Comparison of ENCODE assay signal across 20 cellular contexts in the genomic region with DNA sequence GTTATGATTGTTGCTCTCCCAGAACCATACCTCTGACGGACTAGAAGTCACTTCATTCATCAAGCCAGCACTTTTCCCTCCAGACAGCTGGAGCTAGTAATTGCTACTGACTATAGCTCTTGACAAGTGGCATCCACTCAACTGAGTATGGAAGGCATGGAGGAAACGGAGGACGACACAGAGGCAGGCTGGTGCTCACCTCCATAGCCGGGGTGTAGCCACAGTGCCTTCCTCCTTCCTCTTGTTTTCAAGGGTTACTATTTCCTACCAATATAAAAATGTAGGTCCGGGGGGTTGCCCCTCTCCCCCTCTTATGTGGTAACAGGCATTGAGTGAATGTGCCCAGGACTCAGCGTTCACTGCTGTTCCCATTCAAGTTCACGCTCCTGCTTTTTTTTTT. TPM values are rescaled to one million over a fixed set of nuclear protein-coding genes. Genes with fewer than 3 reads are reported as not detected.
"Had no signal": no experiment of that assay in that cellular context is flagged by ENCODE, and none has a peak within 500 bp of the region (broad histone marks: within the 10 kb centered on the region; RNA-seq: fewer than 3 reads in every experiment).

No MANE protein-coding gene starts in this region.

- H3K27me3 ChIP-seq: SJCRH30 had no signal

- H3K4me1 ChIP-seq: SJCRH30 had no signal

- H3K9me3 ChIP-seq: SJCRH30 had no signal

- H3K4me3 ChIP-seq: K562, SJCRH30 had no signal

- H3K27ac ChIP-seq: HL-60, KMS-11, RWPE1, SJCRH30 had no signal

- DNase-seq: Kasumi-1; MM.1S; NCI-H1092 treated with DMSO at 0.1 percent for 48 hours; NCI-H1436; NCI-H187 treated with DMSO at 0.1 percent for 48 hours; NCI-H2081 treated with DMSO at 0.1 percent for 48 hours; NCI-H2227 treated with DMSO at 0.1 percent for 48 hours; NCI-H524; NCI-H748 treated with DMSO at 0.1 percent for 48 hours; NK-92 treated with Interleukin-12 subunit alpha and Interleukin-12 subunit beta, amount 100 ng/mL, for 24 hours; PC-3; SHP77 treated with DMSO at 0.1 percent for 48 hours; SJCRH30 had no signal

- ATAC-seq: K562, Panc1, PC-3, SK-N-SH treated with all-trans-retinoic acid at 6 μM for 48 hours had no signal

- H3K36me3 ChIP-seq: SJCRH30 had no signal

RNA-seq across cellular contexts. Expression of gene FOXC1, which starts 23.5 kb away (rescaled TPM):
- total RNA-seq: K562, OCI-LY7 had no signal
